22 cellular contexts compared by ENCODE assay signal in genomic region chr3:2454865-2455264, GRCh38.
"Had no signal": no experiment of that assay in that cellular context is flagged by ENCODE, and none has a peak within 500 bp of the region (broad histone marks: within the 10 kb centered on the region; RNA-seq: fewer than 3 reads in every experiment).

No MANE protein-coding gene starts in this region.

- H3K79me2 ChIP-seq: hepatocyte had no signal

- DNase-seq: central memory CD4-positive, alpha-beta T cell; dorsolateral prefrontal cortex; effector CD8-positive, alpha-beta T cell; glutamatergic neuron; kidney; left colon; mammary epithelial cell; occipital lobe; pancreas; right lobe of liver; stimulated activated CD4-positive, alpha-beta T cell treated with anti-CD3 and anti-CD28 coated beads, Interleukin-12 subunit alpha, Interleukin-12 subunit beta, amount 100 ng/mL, for 4 hours; stimulated activated naive CD4-positive, alpha-beta T cell; stomach; substantia nigra; transverse colon had no signal

- H3K27me3 Mint-ChIP-seq: progenitor cell of endocrine pancreas had no signal

- H2AFZ ChIP-seq: hepatocyte had no signal

- H3K9me3 Mint-ChIP-seq: nephron had no signal

- H3K27me3 ChIP-seq: dorsolateral prefrontal cortex, gastroesophageal sphincter, hepatocyte, pancreas, right lobe of liver, stomach, transverse colon had no signal

- H3K27ac Mint-ChIP-seq: nephron, progenitor cell of endocrine pancreas had no signal

- H3K4me2 ChIP-seq: hepatocyte had no signal

- H3K4me3 Mint-ChIP-seq: nephron had no signal

- H3K36me3 ChIP-seq: gastroesophageal sphincter, pancreas, right lobe of liver, stomach, thoracic aorta, transverse colon had no signal

- H3K9me3 ChIP-seq: gastroesophageal sphincter, pancreas, right lobe of liver, stomach, thoracic aorta, transverse colon had no signal

- H3K4me1 ChIP-seq: gastroesophageal sphincter, pancreas, right lobe of liver, stomach, transverse colon had no signal

- H3K27ac ChIP-seq: coronary artery, dorsolateral prefrontal cortex, gastroesophageal sphincter, hepatocyte, pancreas, right lobe of liver, skin epidermis, stomach, thoracic aorta, transverse colon had no signal

- H3K4me3 ChIP-seq: coronary artery, dorsolateral prefrontal cortex, gastroesophageal sphincter, hepatocyte, pancreas, right lobe of liver, skin epidermis, stomach, thoracic aorta, transverse colon had no signal
